In the genomic region with DNA sequence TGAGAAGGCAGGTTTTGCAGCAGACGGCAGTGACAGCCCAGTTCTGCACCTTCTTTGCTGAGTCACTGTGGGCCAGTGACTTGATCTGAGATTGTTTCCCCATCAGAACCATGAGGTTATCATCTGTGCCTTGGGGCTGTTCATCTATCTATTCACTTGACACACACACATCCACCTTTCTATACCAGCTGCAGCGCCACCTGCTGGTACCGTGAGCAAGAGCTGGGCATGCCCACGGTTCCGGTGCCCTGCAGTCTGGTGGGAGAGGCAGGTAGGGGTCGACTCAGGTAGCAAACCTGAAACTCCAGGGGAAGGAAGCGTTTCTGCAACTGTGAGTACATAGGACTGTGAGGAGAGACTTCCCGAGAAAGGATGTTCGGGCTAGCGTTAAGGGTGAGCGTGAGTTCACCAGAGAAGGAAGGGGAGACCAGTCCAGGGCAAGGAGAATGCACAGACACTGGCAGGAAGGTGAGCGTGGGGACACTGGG, we compare ENCODE assay signal across 7 cellular contexts. TPM values are rescaled to one million over a fixed set of nuclear protein-coding genes. Genes with fewer than 3 reads are reported as not detected.
DNase-seq lines count a peak whose midpoint lies in the region; ATAC-seq and TF ChIP-seq lines count a peak whose summit lies in the region.

No MANE protein-coding gene starts in this region.

- POLR2A ChIA-PET in activated CD4-positive, alpha-beta memory T cell treated with anti-CD3 and anti-CD28 coated beads for 36 hours (lab: Charles Lee), result interaction anchor here (0.8 to 1.6 kb wide), 2 partner anchors 11 to 21 kb away, joined by 3 to 4 read pairs; no protein-coding TSS in a partner anchor

- H3K9me3 Mint-ChIP-seq in activated CD4-positive, alpha-beta memory T cell treated with anti-CD3 and anti-CD28 coated beads for 36 hours, result no peaks in the 10 kb centered on the region
- H3K9me3 Mint-ChIP-seq in stimulated activated naive CD8-positive, alpha-beta T cell treated with anti-CD3 and anti-CD28 coated beads, Interleukin-15, amount 100 ng/mL, for 72 hours, result no peaks in the 10 kb centered on the region

- CTCF ChIA-PET in activated CD4-positive, alpha-beta memory T cell treated with anti-CD3 and anti-CD28 coated beads for 36 hours (lab: Charles Lee), result interaction anchor here (0.6 to 3.7 kb wide), 17 partner anchors 9 to 102 kb away, joined by 3 to 50 read pairs (median 4); partner anchors contain the start of gene LIN7B

- peaks cover 66% of the 10 kb centered on the region for H3K36me3 ChIP-seq in effector memory CD4-positive, alpha-beta T cell (ENCODE audit: control insufficient read depth, insufficient read depth, low read length)

- no peak overlapping the region for H3K27ac ChIP-seq in effector memory CD4-positive, alpha-beta T cell (ENCODE audit: insufficient read depth, low read length, poor library complexity, severe bottlenecking)

- no peaks in the 10 kb centered on the region for H3K9me3 ChIP-seq in effector memory CD4-positive, alpha-beta T cell (ENCODE audit: control insufficient read depth, low read length)

- DNase-seq in NCI-H2171 (lab: John Stamatoyannopoulos, UW) (peak; percentile 45), myocyte (ENCODE audit: low read depth) (peak; percentile 50)
- DNase-seq in activated CD4-positive, alpha-beta memory T cell treated with anti-CD3 and anti-CD28 coated beads for 36 hours, result peak; percentile 74
- DNase-seq in effector memory CD4-positive, alpha-beta T cell, result peak in 2 of 3 donors; percentile 9 to 43
- DNase-seq in stimulated activated naive CD8-positive, alpha-beta T cell treated with anti-CD3 and anti-CD28 coated beads, Interleukin-15, amount 100 ng/mL, for 72 hours, result peak; percentile 57 to 65

- H3K27me3 ChIP-seq in effector memory CD4-positive, alpha-beta T cell (replicated peaks; ENCODE audit: control insufficient read depth, insufficient read depth, low read length, poor library complexity, severe bottlenecking), result no peaks in the 10 kb centered on the region

- peak; percentile 75 for ATAC-seq in stimulated activated naive CD8-positive, alpha-beta T cell treated with anti-CD3 and anti-CD28 coated beads, Interleukin-15, amount 100 ng/mL, for 72 hours
- ATAC-seq in GM18907 (IDR thresholded peaks at IDR 0.05; ENCODE audit: unreplicated experiment), result no peak

- no peak overlapping the region for H3K27ac Mint-ChIP-seq in activated CD4-positive, alpha-beta memory T cell treated with anti-CD3 and anti-CD28 coated beads for 36 hours
- H3K27ac Mint-ChIP-seq in stimulated activated naive CD8-positive, alpha-beta T cell treated with anti-CD3 and anti-CD28 coated beads, Interleukin-15, amount 100 ng/mL, for 72 hours, result peak overlapping the region in 1 of 2 donors; percentile 91

- H3K4me3 ChIP-seq in GM12875 (ENCODE audit: low read depth, low read length), result no peak overlapping the region
- no peak overlapping the region for H3K4me3 ChIP-seq in effector memory CD4-positive, alpha-beta T cell (ENCODE audit: insufficient read depth, low read depth, low read length, poor library complexity, severe bottlenecking)

- peaks cover 42% of the 10 kb centered on the region for H3K36me3 Mint-ChIP-seq in activated CD4-positive, alpha-beta memory T cell treated with anti-CD3 and anti-CD28 coated beads for 36 hours

- H3K27me3 Mint-ChIP-seq in activated CD4-positive, alpha-beta memory T cell treated with anti-CD3 and anti-CD28 coated beads for 36 hours, result no peaks in the 10 kb centered on the region
- no peaks in the 10 kb centered on the region for H3K27me3 Mint-ChIP-seq in stimulated activated naive CD8-positive, alpha-beta T cell treated with anti-CD3 and anti-CD28 coated beads, Interleukin-15, amount 100 ng/mL, for 72 hours

- peak; percentile 83 for TF ChIP-seq CTCF in GM12875 (IDR thresholded peaks at IDR 0.05; ENCODE audit: borderline replicate concordance, insufficient read depth, low read depth, low read length)

- no peaks in the 10 kb centered on the region for H3K4me1 ChIP-seq in effector memory CD4-positive, alpha-beta T cell (ENCODE audit: control insufficient read depth, insufficient read depth, low read length, poor library complexity, severe bottlenecking)

- intact Hi-C loops in activated CD4-positive, alpha-beta memory T cell treated with anti-CD3 and anti-CD28 coated beads for 36 hours (cut with micrococcal nuclease), result no loop called here

- no peak overlapping the region for H3K4me3 Mint-ChIP-seq in activated CD4-positive, alpha-beta memory T cell treated with anti-CD3 and anti-CD28 coated beads for 36 hours
- peak overlapping the region in 1 of 2 donors; percentile 39 for H3K4me3 Mint-ChIP-seq in stimulated activated naive CD8-positive, alpha-beta T cell treated with anti-CD3 and anti-CD28 coated beads, Interleukin-15, amount 100 ng/mL, for 72 hours

- H3K4me1 Mint-ChIP-seq in activated CD4-positive, alpha-beta memory T cell treated with anti-CD3 and anti-CD28 coated beads for 36 hours (ENCODE audit: low read depth), result no peaks in the 10 kb centered on the region
- H3K4me1 Mint-ChIP-seq in stimulated activated naive CD8-positive, alpha-beta T cell treated with anti-CD3 and anti-CD28 coated beads, Interleukin-15, amount 100 ng/mL, for 72 hours, result peaks cover 30% of the 10 kb centered on the region

RNA-seq across cellular contexts. Expression of gene LIN7B, which starts 7.5 kb away (rescaled TPM):
- total RNA-seq in activated CD4-positive, alpha-beta memory T cell treated with anti-CD3 and anti-CD28 coated beads for 36 hours, result 1 to 10 TPM; 5.1 to 5.6 TPM
- 22.1 and 44.2 TPM in 2 replicates for total RNA-seq in myocyte
- polyA plus RNA-seq in myocyte (2012), result 22.2 TPM

RNA-seq across cellular contexts. Expression of gene C19orf73, which starts 12.3 kb away (rescaled TPM):
- total RNA-seq in activated CD4-positive, alpha-beta memory T cell treated with anti-CD3 and anti-CD28 coated beads for 36 hours, result 1 to 10 TPM; 1.4 TPM
- not detected in 2 replicates for total RNA-seq in myocyte
- polyA plus RNA-seq in myocyte (2012), result 1.3 TPM

RNA-seq across cellular contexts. Expression of gene PPFIA3, which starts 12.7 kb away (rescaled TPM):
- 1 to 10 TPM; 3.5 to 5.0 TPM for total RNA-seq in activated CD4-positive, alpha-beta memory T cell treated with anti-CD3 and anti-CD28 coated beads for 36 hours
- 10.2 and 12.5 TPM in 2 replicates for total RNA-seq in myocyte
- 6.2 TPM for polyA plus RNA-seq in myocyte (2012)

RNA-seq across cellular contexts. Expression of gene SNRNP70, which starts 21.4 kb away (rescaled TPM):
- 100 to 1,000 TPM; 180 to 190 TPM for total RNA-seq in activated CD4-positive, alpha-beta memory T cell treated with anti-CD3 and anti-CD28 coated beads for 36 hours
- 312 and 331 TPM in 2 replicates for total RNA-seq in myocyte
- polyA plus RNA-seq in myocyte (2012), result 233 TPM

RNA-seq across cellular contexts. Expression of gene KCNA7, which starts 34.2 kb away (rescaled TPM):
- total RNA-seq in activated CD4-positive, alpha-beta memory T cell treated with anti-CD3 and anti-CD28 coated beads for 36 hours, result not detected
- 0.21 and 1.3 TPM in 2 replicates for total RNA-seq in myocyte
- polyA plus RNA-seq in myocyte (2012), result 1.2 TPM
